Comparison of ENCODE assay signal across 23 cellular contexts in the genomic region with DNA sequence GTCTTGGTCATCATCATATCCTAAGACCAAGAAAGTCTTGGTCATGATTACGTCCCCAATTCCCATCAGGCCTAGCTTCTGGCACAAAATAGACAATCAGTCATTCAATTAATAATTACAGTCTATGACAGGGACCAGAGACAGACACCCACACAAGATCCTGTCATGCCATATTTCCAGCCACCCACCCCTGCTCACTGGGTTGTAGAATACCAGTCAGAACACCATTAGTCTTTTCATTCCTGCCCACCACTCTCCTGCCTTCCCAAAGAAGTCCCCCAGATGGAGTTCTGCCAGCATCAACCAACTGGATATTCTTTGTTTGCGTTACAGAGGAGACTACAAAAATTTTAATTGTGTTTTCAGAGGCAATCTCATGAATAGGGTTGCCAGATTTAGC.
"Had no signal": no experiment of that assay in that cellular context is flagged by ENCODE, and none has a peak within 500 bp of the region (broad histone marks: within the 10 kb centered on the region; RNA-seq: fewer than 3 reads in every experiment).

No MANE protein-coding gene starts in this region.

- H3K4me3 ChIP-seq: coronary artery, dorsolateral prefrontal cortex, esophagus squamous epithelium, gastrocnemius medialis, heart right ventricle, left lung, lower lobe of right lung, mucosa of descending colon had no signal

- H3K9me3 ChIP-seq: esophagus squamous epithelium, gastrocnemius medialis, heart right ventricle, left lung, lower lobe of right lung, mucosa of descending colon had no signal

- H3K4me1 ChIP-seq: esophagus squamous epithelium, gastrocnemius medialis, heart right ventricle, left lung, lower lobe of right lung had no signal

- H3K36me3 ChIP-seq: esophagus squamous epithelium, gastrocnemius medialis, heart right ventricle, left lung, lower lobe of right lung had no signal

- DNase-seq: dermis blood vessel endothelial cell; dorsolateral prefrontal cortex; effector CD4-positive, alpha-beta T cell; effector memory CD4-positive, alpha-beta T cell; esophagus squamous epithelium; foreskin fibroblast; foreskin melanocyte; gastrocnemius medialis; glutamatergic neuron; heart right ventricle; hippocampal formation; left cardiac atrium; left lung; left ventricle myocardium superior; lower lobe of right lung; mesenchymal stem cell; mucosa of descending colon; naive B cell had no signal

- H3K27ac ChIP-seq: coronary artery, esophagus squamous epithelium, gastrocnemius medialis, heart right ventricle, left lung, lower lobe of right lung had no signal

- FAIRE-seq: colon, endothelial cell of umbilical vein, islet of Langerhans, keratinocyte had no signal

- H3K27me3 ChIP-seq: dorsolateral prefrontal cortex, gastrocnemius medialis, left lung had no signal
